18 cellular contexts compared by ENCODE assay signal in the genomic region with DNA sequence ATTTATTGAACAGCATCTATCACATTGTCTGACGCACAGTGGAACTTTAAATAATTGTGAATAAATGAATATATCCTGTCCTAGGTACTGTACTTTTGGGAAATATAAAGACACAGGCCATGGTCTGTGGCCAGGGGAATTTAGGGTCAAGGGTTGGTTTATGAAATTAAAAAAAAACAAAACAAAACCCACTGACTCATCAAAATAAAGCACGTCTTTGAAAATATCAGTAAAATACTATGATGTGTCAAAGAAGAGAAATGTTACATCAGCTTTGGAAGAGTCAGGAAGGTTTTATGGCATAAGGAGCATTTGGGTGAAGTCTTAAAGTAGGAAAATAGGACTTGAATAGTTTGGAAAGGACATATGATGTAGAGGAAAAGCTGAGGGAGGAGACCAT.
DNase-seq lines count a peak whose midpoint lies in the region; ATAC-seq, FAIRE-seq and TF ChIP-seq lines count a peak whose summit lies in the region.
"Had no signal": no experiment of that assay in that cellular context is flagged by ENCODE, and none has a peak within 500 bp of the region (broad histone marks: within the 10 kb centered on the region; RNA-seq: fewer than 3 reads in every experiment).

No MANE protein-coding gene starts in this region.

- H3K4me1 ChIP-seq in endothelial cell of umbilical vein (ENCODE audit: control insufficient read depth, extremely low read depth, insufficient read depth, low read length) = no peaks in the 10 kb centered on the region

- no peak overlapping the region for H3K4me3 ChIP-seq in endothelial cell of umbilical vein (replicated peaks in 1 of 3; ENCODE audit: insufficient read depth in 1 of 3, low read depth in 1 of 3, low read length in 3 of 3)

- peak overlapping the region; percentile 1; the same call in 1 of the 2 replicates for H3K27ac Mint-ChIP-seq in WTC11
- H3K27ac Mint-ChIP-seq: CD14-positive monocyte; CD8-positive, alpha-beta T cell; IgD-negative memory B cell had no signal

- ATAC-seq in WTC11 = no peak
- no peak for ATAC-seq in HG02588 (IDR thresholded peaks at IDR 0.05; ENCODE audit: unreplicated experiment)
- ATAC-seq: CD8-positive, alpha-beta T cell had no signal

- no peak for TF ChIP-seq POLR2A in endothelial cell of umbilical vein (IDR thresholded peaks at IDR 0.05; ENCODE audit: low read depth, low read length)

- peak; percentile 52 for FAIRE-seq in endothelial cell of umbilical vein (lab: Jason Lieb, UNC)
- FAIRE-seq: GM12892, GM19239, HTR-8/SVneo had no signal

- dilution Hi-C loops in endothelial cell of umbilical vein (cut with MboI; ENCODE audit: extremely low pct_ligation_motif_present, low sequenced_read_pairs) = no loop called here

- no peak overlapping the region for H3K4me3 Mint-ChIP-seq in WTC11
- H3K4me3 Mint-ChIP-seq: CD14-positive monocyte; CD8-positive, alpha-beta T cell; IgD-negative memory B cell had no signal

- BruUV-seq in endothelial cell of umbilical vein (replicated peaks; lab: Mats Ljungman, UMichigan) = no TSS peak

- H3K27ac ChIP-seq in endothelial cell of umbilical vein (ENCODE audit: insufficient read depth, low read depth, low read length) = no peak overlapping the region

- no peaks in the 10 kb centered on the region for H4K20me1 ChIP-seq in endothelial cell of umbilical vein (replicated peaks; ENCODE audit: control insufficient read depth, extremely low read depth, insufficient read depth, low read length)

- intact Hi-C loops in endothelial cell of umbilical vein (cut with micrococcal nuclease) = no loop called here

- TF ChIP-seq CTCF in WTC11 (IDR thresholded peaks at IDR 0.05) (no peak), endothelial cell of umbilical vein (IDR thresholded peaks at IDR 0.05; ENCODE audit: extremely low read depth in 1 of 2, insufficient read depth in 1 of 2, low read depth in 1 of 2, low read length in 2 of 2) (no peak)

- no peaks in the 10 kb centered on the region for H3K79me2 ChIP-seq in endothelial cell of umbilical vein (ENCODE audit: control insufficient read depth, insufficient read depth, low read length)

- POLR2A ChIA-PET in WTC11 (lab: Charles Lee) = no interaction called here
- POLR2A ChIA-PET in endothelial cell of umbilical vein (lab: Charles Lee) = no interaction called here

- peaks cover 6 to 11% of the 10 kb centered on the region in 2 experiments for H3K36me3 ChIP-seq in endothelial cell of umbilical vein (ENCODE audit: control insufficient read depth in 2 of 2, extremely low read depth in 1 of 2, insufficient read depth in 2 of 2, low read length in 2 of 2)

- H3K9me1 ChIP-seq in endothelial cell of umbilical vein (replicated peaks; ENCODE audit: control insufficient read depth, extremely low read depth, insufficient read depth, low read length) = no peaks in the 10 kb centered on the region

- no peak overlapping the region for H2AFZ ChIP-seq in endothelial cell of umbilical vein (ENCODE audit: low read depth, low read length)

- no peaks in the 10 kb centered on the region for H3K27me3 ChIP-seq in endothelial cell of umbilical vein (ENCODE audit: control insufficient read depth in 2 of 2, insufficient read depth in 2 of 2, low read length in 2 of 2)

- CTCF ChIA-PET in WTC11 (lab: Charles Lee) = no interaction called here
- CTCF ChIA-PET in endothelial cell of umbilical vein (lab: Charles Lee) = interaction anchor here (1.3 kb wide), 1 partner anchor 17 kb away, joined by 4 read pairs; no protein-coding TSS in a partner anchor

- H3K27me3 Mint-ChIP-seq in WTC11 (ENCODE audit: low read depth) = no peaks in the 10 kb centered on the region
- H3K27me3 Mint-ChIP-seq: IgD-negative memory B cell had no signal

- H3K4me1 Mint-ChIP-seq in WTC11 = peaks cover 37% of the 10 kb centered on the region
- H3K4me1 Mint-ChIP-seq: CD14-positive monocyte, IgD-negative memory B cell had no signal

- no peak overlapping the region for H3K4me2 ChIP-seq in endothelial cell of umbilical vein (ENCODE audit: insufficient read depth, low read length)

- peaks cover 78% of the 10 kb centered on the region for H3K36me3 Mint-ChIP-seq in WTC11
- H3K36me3 Mint-ChIP-seq: CD14-positive monocyte; CD8-positive, alpha-beta T cell; IgD-negative memory B cell had no signal

- no peaks in the 10 kb centered on the region for H3K9me3 ChIP-seq in endothelial cell of umbilical vein (replicated peaks; ENCODE audit: control insufficient read depth, insufficient read depth, low read length)

- peak; percentile 14 for DNase-seq in HCEC 1CT
- no peak for DNase-seq in WTC11 (ENCODE audit: low spot score)
- no peak for DNase-seq in endothelial cell of umbilical vein (ENCODE audit: low read depth, low spot score)
- DNase-seq in medulla oblongata (ENCODE audit: extremely low spot score) = no peak
- no peak for DNase-seq in mucosa of gallbladder (ENCODE audit: low spot score)
- no peak for DNase-seq in effector CD8-positive, alpha-beta T cell (lab: John Stamatoyannopoulos, UW)
- DNase-seq: CD8-positive, alpha-beta T cell; COR-L47; DND-41; GDM1; H7; KG1 had no signal

- H3K9ac ChIP-seq in endothelial cell of umbilical vein (replicated peaks; ENCODE audit: extremely low read depth, insufficient read depth, low read length) = no peak overlapping the region

- no peaks in the 10 kb centered on the region for H3K9me3 Mint-ChIP-seq in WTC11
- H3K9me3 Mint-ChIP-seq: CD8-positive, alpha-beta T cell had no signal

TF ChIP-seq in WTC11, 78 proteins besides CTCF, POLR2A, EP300 and RAD21:
- TF ChIP-seq, protein P1, sequence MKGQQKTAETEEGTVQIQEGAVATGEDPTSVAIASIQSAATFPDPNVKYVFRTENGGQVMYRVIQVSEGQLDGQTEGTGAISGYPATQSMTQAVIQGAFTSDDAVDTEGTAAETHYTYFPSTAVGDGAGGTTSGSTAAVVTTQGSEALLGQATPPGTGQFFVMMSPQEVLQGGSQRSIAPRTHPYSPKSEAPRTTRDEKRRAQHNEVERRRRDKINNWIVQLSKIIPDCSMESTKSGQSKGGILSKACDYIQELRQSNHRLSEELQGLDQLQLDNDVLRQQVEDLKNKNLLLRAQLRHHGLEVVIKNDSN (CRISPR knock-in tag; IDR thresholded peaks at IDR 0.05) = no peak
- TF ChIP-seq ZNF232 (CRISPR knock-in tag; IDR thresholded peaks at IDR 0.05) = no peak
- TF ChIP-seq, protein P2, sequence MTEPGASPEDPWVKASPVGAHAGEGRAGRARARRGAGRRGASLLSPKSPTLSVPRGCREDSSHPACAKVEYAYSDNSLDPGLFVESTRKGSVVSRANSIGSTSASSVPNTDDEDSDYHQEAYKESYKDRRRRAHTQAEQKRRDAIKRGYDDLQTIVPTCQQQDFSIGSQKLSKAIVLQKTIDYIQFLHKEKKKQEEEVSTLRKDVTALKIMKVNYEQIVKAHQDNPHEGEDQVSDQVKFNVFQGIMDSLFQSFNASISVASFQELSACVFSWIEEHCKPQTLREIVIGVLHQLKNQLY (CRISPR knock-in tag; IDR thresholded peaks at IDR 0.05) = no peak

TF ChIP-seq in endothelial cell of umbilical vein, 7 proteins besides CTCF, POLR2A, EP300 and RAD21:
- TF ChIP-seq MYC (IDR thresholded peaks at IDR 0.05; ENCODE audit: low read depth, low read length) (no peak), FOS (IDR thresholded peaks at IDR 0.05; ENCODE audit: borderline replicate concordance, insufficient read depth, low read length) (no peak)
